Comparison of ENCODE assay signal across 8 cellular contexts in genomic region chr22:39243443-39244072, GRCh38. TPM values are rescaled to one million over a fixed set of nuclear protein-coding genes. Genes with fewer than 3 reads are reported as not detected.
DNase-seq lines count a peak whose midpoint lies in the region; ATAC-seq and TF ChIP-seq lines count a peak whose summit lies in the region.

No MANE protein-coding gene starts in this region.

- H4K20me1 ChIP-seq in HCT116 (ENCODE audit: insufficient read depth), result no peaks in the 10 kb centered on the region

- H3K4me3 Mint-ChIP-seq in activated CD8-positive, alpha-beta T cell treated with anti-CD3 and anti-CD28 coated beads for 36 hours, result peak overlapping the region; percentile 70

- TF ChIP-seq CTCF in HCT116 (IDR thresholded peaks at IDR 0.05 in 2 of 3, conservative IDR thresholded peaks at IDR 0.05 in 1 of 3; ENCODE audit: borderline replicate concordance in 1 of 3, insufficient read depth in 1 of 3, low read depth in 2 of 3, low read length in 2 of 3), result no peak
- TF ChIP-seq CTCF in activated CD8-positive, alpha-beta T cell treated with anti-CD3 and anti-CD28 coated beads for 36 hours (IDR thresholded peaks at IDR 0.05), result no peak

- peaks cover 33% of the 10 kb centered on the region; the same call in 1 of the 2 replicates for H3K79me2 ChIP-seq in HCT116 (ENCODE audit: insufficient read depth, low read length)

- no peak for TF ChIP-seq POLR2A in HCT116 (IDR thresholded peaks at IDR 0.05; ENCODE audit: borderline replicate concordance, extremely low read depth, insufficient read depth, insufficient read length)

- peaks cover 24% of the 10 kb centered on the region for H3K27me3 Mint-ChIP-seq in activated CD8-positive, alpha-beta T cell treated with anti-CD3 and anti-CD28 coated beads for 36 hours

- no peaks in the 10 kb centered on the region for H3K9me2 ChIP-seq in HCT116 (ENCODE audit: insufficient read depth)

- H3K4me1 ChIP-seq in HCT116 (ENCODE audit: control insufficient read depth in 1 of 2, insufficient read depth in 2 of 2, low read length in 2 of 2), result peaks cover 37 to 56% of the 10 kb centered on the region in 2 experiments
- peaks cover 6% of the 10 kb centered on the region for H3K4me1 ChIP-seq in right cardiac atrium (ENCODE audit: control insufficient read depth, insufficient read depth, low read length)

- peaks cover 40% of the 10 kb centered on the region for H3K4me1 Mint-ChIP-seq in activated CD8-positive, alpha-beta T cell treated with anti-CD3 and anti-CD28 coated beads for 36 hours (ENCODE audit: low read depth)

- peak overlapping the region; percentile 89 for H3K9ac ChIP-seq in HCT116 (ENCODE audit: low read length)

- TSS peak; percentile 79 for BruUV-seq in HCT116 (replicated peaks; lab: Mats Ljungman, UMichigan)

- DNase-seq in HCT116 (ENCODE audit: low read depth, low spot score) (no peak), right cardiac atrium (peak in 1 of 3 donors; percentile 70), skeletal muscle cell (ENCODE audit: low read depth) (no peak)
- no peak for DNase-seq in activated CD8-positive, alpha-beta T cell treated with anti-CD3 and anti-CD28 coated beads for 36 hours
- no peak for DNase-seq in stimulated activated CD4-positive, alpha-beta T cell treated with anti-CD3 and anti-CD28 coated beads, Interleukin-12 subunit alpha, Interleukin-12 subunit beta, amount 100 ng/mL, for 4 hours

- no peak overlapping the region for H2AFZ ChIP-seq in HCT116 (ENCODE audit: low read depth, low read length, poor library complexity, severe bottlenecking)

- H3K27me3 ChIP-seq in HCT116 (ENCODE audit: insufficient read depth, low read length) (no peaks in the 10 kb centered on the region), right cardiac atrium (ENCODE audit: control insufficient read depth, insufficient read depth) (no peaks in the 10 kb centered on the region)

- WGBS in right cardiac atrium, result under 1% methylated on average over 55 of the region's 55 CpGs

- ATAC-seq in HCT116 (peak; percentile 7), right cardiac atrium (no peak), HG02642 (IDR thresholded peaks at IDR 0.05; ENCODE audit: poor library complexity, unreplicated experiment) (no peak), GM21529 (IDR thresholded peaks at IDR 0.05; ENCODE audit: unreplicated experiment) (no peak), GM18511 (IDR thresholded peaks at IDR 0.05; ENCODE audit: unreplicated experiment) (no peak)
- ATAC-seq in activated CD8-positive, alpha-beta T cell treated with anti-CD3 and anti-CD28 coated beads for 36 hours, result peak; percentile 10

- H3K4me3 ChIP-seq in HCT116 (replicated peaks in 1 of 2; ENCODE audit: low read depth in 1 of 2, low read length in 2 of 2) (peak overlapping the region; percentile 80 to 96), right cardiac atrium (ENCODE audit: low read length) (peak overlapping the region; percentile 88), skeletal muscle cell (ENCODE audit: low read depth, low read length) (peak overlapping the region; percentile 37)

- no peaks in the 10 kb centered on the region for H3K9me3 ChIP-seq in HCT116 (ENCODE audit: control insufficient read depth in 1 of 2, insufficient read depth in 1 of 2, low read depth in 1 of 2, low read length in 2 of 2)
- H3K9me3 ChIP-seq in right cardiac atrium (ENCODE audit: control insufficient read depth, low read length), result no peaks in the 10 kb centered on the region

- POLR2A ChIA-PET in HCT116 (lab: Charles Lee), result interaction anchor here (1.3 to 1.7 kb wide), 4 partner anchors 9 to 66 kb away, joined by 4 to 9 read pairs (median 6); no protein-coding TSS in a partner anchor
- POLR2A ChIA-PET in activated CD8-positive, alpha-beta T cell treated with anti-CD3 and anti-CD28 coated beads for 36 hours (lab: Charles Lee), result interaction anchor here (1.4 to 2.4 kb wide), 2 partner anchors 68 to 76 kb away, joined by 5 to 9 read pairs; partner anchors contain the start of gene RPL3

- intact Hi-C loops in HCT116 (cut with micrococcal nuclease), result loop anchor here (5.0 kb wide), 1 partner anchor 49 kb away; no protein-coding TSS in a partner anchor
- intact Hi-C loops in activated CD8-positive, alpha-beta T cell treated with anti-CD3 and anti-CD28 coated beads for 36 hours (cut with micrococcal nuclease), result no loop called here
- intact Hi-C loops in right cardiac atrium (cut with DNase I), result loop anchor here in 3 of 4 donors (5.0 to 10.0 kb wide), 3 partner anchors 69 to 71 kb away; partner anchors contain the start of gene RPL3 (in 1 of the 3)

- no peaks in the 10 kb centered on the region for H3K9me3 Mint-ChIP-seq in activated CD8-positive, alpha-beta T cell treated with anti-CD3 and anti-CD28 coated beads for 36 hours

- H3K27ac ChIP-seq in HCT116 (ENCODE audit: low read depth, low read length) (peak overlapping the region; percentile 94), right cardiac atrium (ENCODE audit: low read length) (peak overlapping the region; percentile 79)

- no peak overlapping the region for H3K27ac Mint-ChIP-seq in activated CD8-positive, alpha-beta T cell treated with anti-CD3 and anti-CD28 coated beads for 36 hours

- no peak for TF ChIP-seq RAD21 in HCT116 (IDR thresholded peaks at IDR 0.05; ENCODE audit: low read depth)

- CTCF ChIA-PET in HCT116 (lab: Charles Lee), result no interaction called here
- CTCF ChIA-PET in activated CD8-positive, alpha-beta T cell treated with anti-CD3 and anti-CD28 coated beads for 36 hours (lab: Charles Lee), result no interaction called here

- peaks cover 2% of the 10 kb centered on the region for H3K36me3 Mint-ChIP-seq in activated CD8-positive, alpha-beta T cell treated with anti-CD3 and anti-CD28 coated beads for 36 hours (ENCODE audit: low read depth)

- peak overlapping the region; percentile 98 for H3K4me2 ChIP-seq in HCT116 (ENCODE audit: low read length)

- RAD21 ChIA-PET in HCT116 (lab: Charles Lee; ENCODE audit: low non-redundant PET in 1 of 2, low total read pairs in 2 of 2, uncharacterized antibody in 2 of 2, unreplicated experiment in 2 of 2), result interaction anchor here in 1 of 2 experiments (0.6 kb wide), 1 partner anchor 77 kb away, joined by 4 read pairs; no protein-coding TSS in a partner anchor

- no peaks in the 10 kb centered on the region for H3K36me3 ChIP-seq in HCT116 (ENCODE audit: control insufficient read depth in 1 of 2, insufficient read depth in 2 of 2, low read length in 2 of 2)

TF ChIP-seq in HCT116, 20 proteins besides CTCF, POLR2A, EP300 and RAD21:
- TF ChIP-seq CBX3 (IDR thresholded peaks at IDR 0.05; ENCODE audit: low read depth), result no peak
- TF ChIP-seq TCF7L2 (IDR thresholded peaks at IDR 0.05; ENCODE audit: borderline replicate concordance, extremely low read depth, insufficient read depth, insufficient read length), result no peak
- TF ChIP-seq POLR2AphosphoS5 (IDR thresholded peaks at IDR 0.05; ENCODE audit: low read depth, low read length), result 0 out of 2 replicates have a peak, but pooled peaks have one; percentile 20
- no peak for TF ChIP-seq EGR1 (IDR thresholded peaks at IDR 0.05; ENCODE audit: low read depth)
- TF ChIP-seq SIN3A (IDR thresholded peaks at IDR 0.05; ENCODE audit: low read depth), result no peak

RNA-seq across cellular contexts. Expression of gene PDGFB, which starts 1.2 kb away (rescaled TPM):
- 13.1 TPM for total RNA-seq in HCT116 (2021; ENCODE audit: unreplicated experiment)
- polyA plus RNA-seq in HCT116 (2012), result 15.7 and 16.0 TPM in 2 replicates
- 1 to 10 TPM; 1.7 to 3.0 TPM for total RNA-seq in activated CD8-positive, alpha-beta T cell treated with anti-CD3 and anti-CD28 coated beads for 36 hours
- 10 to 100 TPM in 3 of 4 donors, 1 to 10 TPM in 1; 9.3 to 82.1 (median 20.6) TPM for total RNA-seq in right cardiac atrium
- 15.4 TPM for polyA plus RNA-seq in right cardiac atrium

Comparison
In these comparisons a context has a peak if more than half of its experiments do, and no peak if none do; other contexts are left out.
1. ATAC-seq: peak in HCT116 (single experiment) and activated CD8-positive, alpha-beta T cell treated with anti-CD3 and anti-CD28 coated beads for 36 hours (single experiment); none in right cardiac atrium (0 of 2), HG02642 (single experiment), GM21529 (single experiment) and GM18511 (single experiment).
2. H3K4me3 ChIP-seq: peak in every context shown above with its lines; median percentile 88 in HCT116; 88 in right cardiac atrium; 37 in skeletal muscle cell.